ENCODE assay signal across 1 cellular context in genomic region chr2:115214050-115214449, GRCh38.
TF ChIP-seq lines count a peak whose summit lies in the region.

No MANE protein-coding gene starts in this region.

TF ChIP-seq in WTC11, 78 proteins besides CTCF, POLR2A, EP300 and RAD21 (continued from another document):
- TF ChIP-seq CREM (CRISPR knock-in tag; IDR thresholded peaks at IDR 0.05) (no peak), ZBTB21 (CRISPR knock-in tag; IDR thresholded peaks at IDR 0.05; ENCODE audit: borderline replicate concordance) (no peak), ZNF396 (CRISPR knock-in tag; IDR thresholded peaks at IDR 0.05; ENCODE audit: borderline replicate concordance) (no peak), ATF3 (CRISPR knock-in tag; conservative IDR thresholded peaks at IDR 0.05) (no peak), NR2C2 (CRISPR knock-in tag; IDR thresholded peaks at IDR 0.05) (no peak), ZBTB43 (CRISPR knock-in tag; IDR thresholded peaks at IDR 0.05) (no peak), USF1 (CRISPR knock-in tag; IDR thresholded peaks at IDR 0.05) (no peak), E2F5 (CRISPR knock-in tag; IDR thresholded peaks at IDR 0.05) (no peak)
TF ChIP-seq in WTC11: peak in this region for 0.
